Comparison of ENCODE assay signal across 8 cellular contexts in genomic region chr1:2290595-2291510, GRCh38.
DNase-seq lines count a peak whose midpoint lies in the region; TF ChIP-seq lines count a peak whose summit lies in the region.

No MANE protein-coding gene starts in this region.

- H3K4me3 Mint-ChIP-seq in CD4-positive, alpha-beta memory T cell = peak overlapping the region; percentile 86 to 95 (median 88)
- peak overlapping the region; percentile 72 for H3K4me3 Mint-ChIP-seq in activated naive CD4-positive, alpha-beta T cell treated with anti-CD3 and anti-CD28 coated beads for 36 hours

- H3K9me3 ChIP-seq in CD4-positive, alpha-beta memory T cell (ENCODE audit: control insufficient read depth in 1 of 2, low read length in 2 of 2) = no peaks in the 10 kb centered on the region
- no peaks in the 10 kb centered on the region for H3K9me3 ChIP-seq in HEK293 (ENCODE audit: control insufficient read depth, insufficient read depth, low read depth, low read length)
- H3K9me3 ChIP-seq in prostate gland = no peaks in the 10 kb centered on the region
- H3K9me3 ChIP-seq in transverse colon = no peaks in the 10 kb centered on the region

- peaks cover 39 to 97% (median 78%) of the 10 kb centered on the region in 4 donors for H3K4me1 Mint-ChIP-seq in CD4-positive, alpha-beta memory T cell
- H3K4me1 Mint-ChIP-seq in activated naive CD4-positive, alpha-beta T cell treated with anti-CD3 and anti-CD28 coated beads for 36 hours (ENCODE audit: low read depth) = peaks cover 84% of the 10 kb centered on the region

- H3K27ac ChIP-seq in CD4-positive, alpha-beta memory T cell (ENCODE audit: low read depth, low read length) = peak overlapping the region; percentile 73
- no peak overlapping the region for H3K27ac ChIP-seq in HEK293 (ENCODE audit: extremely low read depth, low read depth, low read length)
- H3K27ac ChIP-seq in prostate gland = peak overlapping the region; percentile 31 to 66
- peak overlapping the region; percentile 78 to 89 (median 82) for H3K27ac ChIP-seq in transverse colon

- CTCF ChIA-PET in CD4-positive, alpha-beta memory T cell (lab: Charles Lee; ENCODE audit: partially characterized antibody) = interaction anchor here (1.1 to 2.0 kb wide), 4 partner anchors 56 to 96 kb away, joined by 3 to 9 read pairs (median 4); partner anchors contain the start of gene FAAP20
- CTCF ChIA-PET in HEK293 (lab: Yijun Ruan, JAX) = interaction anchor here (0.7 kb wide), 1 partner anchor 15 kb away, joined by 4 read pairs; no protein-coding TSS in a partner anchor
- CTCF ChIA-PET in activated naive CD4-positive, alpha-beta T cell treated with anti-CD3 and anti-CD28 coated beads for 36 hours (lab: Charles Lee) = interaction anchor here (1.5 to 2.7 kb wide), 3 partner anchors 10 to 96 kb away, joined by 5 to 12 read pairs (median 7); partner anchors contain the start of gene FAAP20

- intact Hi-C loops in CD4-positive, alpha-beta memory T cell (cut with micrococcal nuclease) = loop anchor here (1.0 to 2.0 kb wide), 3 partner anchors 10 to 60 kb away; no protein-coding TSS in a partner anchor
- intact Hi-C loops in activated naive CD4-positive, alpha-beta T cell treated with anti-CD3 and anti-CD28 coated beads for 36 hours (cut with micrococcal nuclease) = loop anchor here (1.0 to 10.0 kb wide), 2 partner anchors 35 to 294 kb away; partner anchors contain the start of gene PRXL2B
- intact Hi-C loops in prostate gland (cut with DNase I) (no loop called here), transverse colon (cut with DNase I; ENCODE audit: low total_unique reads) (no loop called here)

- no peaks in the 10 kb centered on the region for H3K27me3 Mint-ChIP-seq in CD4-positive, alpha-beta memory T cell
- no peaks in the 10 kb centered on the region for H3K27me3 Mint-ChIP-seq in activated naive CD4-positive, alpha-beta T cell treated with anti-CD3 and anti-CD28 coated beads for 36 hours (ENCODE audit: low read depth)

- no peaks in the 10 kb centered on the region for H3K36me3 ChIP-seq in CD4-positive, alpha-beta memory T cell (ENCODE audit: insufficient read depth, low read length)
- H3K36me3 ChIP-seq in HEK293 (ENCODE audit: control insufficient read depth in 2 of 2, insufficient read depth in 1 of 2, low read length in 2 of 2) (peaks cover 0 to 27% of the 10 kb centered on the region in 2 experiments; a peak in 1 of 3 replicates), prostate gland (no peaks in the 10 kb centered on the region), transverse colon (no peaks in the 10 kb centered on the region)

- no peaks in the 10 kb centered on the region for H3K27me3 ChIP-seq in CD4-positive, alpha-beta memory T cell (ENCODE audit: insufficient read depth, low read length)
- no peaks in the 10 kb centered on the region for H3K27me3 ChIP-seq in prostate gland (replicated peaks; ENCODE audit: insufficient read depth)
- H3K27me3 ChIP-seq in transverse colon = no peaks in the 10 kb centered on the region

- WGBS in prostate gland = 11% methylated on average over 41 of the region's 41 CpGs
- WGBS in transverse colon (ENCODE audit: low coverage in 1 of 2), 2 donors = 33 to 42% methylated on average over 16 to 40 of the region's 41 CpGs

- TF ChIP-seq POLR2A in prostate gland (IDR thresholded peaks at IDR 0.05) = no peak
- TF ChIP-seq POLR2A in transverse colon (IDR thresholded peaks at IDR 0.05) = no peak

- TF ChIP-seq EP300 in transverse colon (IDR thresholded peaks at IDR 0.05; ENCODE audit: low read depth) = no peak

- POLR2A ChIA-PET in CD4-positive, alpha-beta memory T cell (lab: Charles Lee; ENCODE audit: partially characterized antibody) = interaction anchor here (0.7 to 5.1 kb wide), 7 partner anchors 9 to 96 kb away, joined by 3 to 71 read pairs (median 6); partner anchors contain the start of genes FAAP20 and SKI
- POLR2A ChIA-PET in HEK293 (lab: Yijun Ruan, JAX) = no interaction called here

- H3K36me3 Mint-ChIP-seq in CD4-positive, alpha-beta memory T cell = peaks cover 3 to 14% of the 10 kb centered on the region in 2 donors
- peaks cover 5% of the 10 kb centered on the region for H3K36me3 Mint-ChIP-seq in activated naive CD4-positive, alpha-beta T cell treated with anti-CD3 and anti-CD28 coated beads for 36 hours (ENCODE audit: low read depth)

- H3K9me3 Mint-ChIP-seq in CD4-positive, alpha-beta memory T cell = peaks cover 0 to 2% (median 0%) of the 10 kb centered on the region in 8 donors
- no peaks in the 10 kb centered on the region for H3K9me3 Mint-ChIP-seq in activated naive CD4-positive, alpha-beta T cell treated with anti-CD3 and anti-CD28 coated beads for 36 hours

- peak overlapping the region; percentile 92 to 99 (median 98) for H3K27ac Mint-ChIP-seq in CD4-positive, alpha-beta memory T cell
- H3K27ac Mint-ChIP-seq in activated naive CD4-positive, alpha-beta T cell treated with anti-CD3 and anti-CD28 coated beads for 36 hours = peak overlapping the region; percentile 99

- no peak for TF ChIP-seq CTCF in HEK293 (tag by site-specific recombination; IDR thresholded peaks at IDR 0.05)
- TF ChIP-seq CTCF in prostate gland (IDR thresholded peaks at IDR 0.05) = no peak
- TF ChIP-seq CTCF in transverse colon (IDR thresholded peaks at IDR 0.05) = no peak

- DNase-seq in CD4-positive, alpha-beta memory T cell = peak; percentile 73 to 91 (median 79)
- peak; percentile 87 for DNase-seq in SK-MEL-5 (ENCODE audit: low read depth, low spot score)
- peak; percentile 96 for DNase-seq in activated naive CD4-positive, alpha-beta T cell treated with anti-CD3 and anti-CD28 coated beads for 36 hours
- DNase-seq in germinal center (ENCODE audit: low spot score) = peak; percentile 46
- peak; percentile 77 for DNase-seq in prostate gland (ENCODE audit: low spot score)
- DNase-seq in transverse colon = peak; percentile 82
- no peak for DNase-seq in HK-2 (ENCODE audit: unreplicated experiment)

- in situ Hi-C loops in SK-MEL-5 (cut with HindIII; ENCODE audit: low pct_unique_long_range_greater_than_20kb, low sequenced_read_pairs) (no loop called here), transverse colon (cut with MboI; ENCODE audit: low pct_ligation_motif_present in 1 of 4, low pct_unique_long_range_greater_than_20kb in 1 of 4, low sequenced_read_pairs in 3 of 4) (no loop called here)

- peaks cover 91% of the 10 kb centered on the region for H3K4me1 ChIP-seq in CD4-positive, alpha-beta memory T cell (ENCODE audit: insufficient read depth, low read length)
- H3K4me1 ChIP-seq in HEK293 (ENCODE audit: control insufficient read depth, insufficient read depth, low read length) (peaks cover 18% of the 10 kb centered on the region), prostate gland (replicated peaks) (peaks cover 37% of the 10 kb centered on the region), transverse colon (peaks cover 33 to 66% (median 51%) of the 10 kb centered on the region in 4 donors)

- peak overlapping the region; percentile 32 to 69 for H3K4me3 ChIP-seq in CD4-positive, alpha-beta memory T cell (ENCODE audit: low read length in 2 of 2)
- H3K4me3 ChIP-seq in HEK293 (ENCODE audit: low read depth, low read length) = no peak overlapping the region
- peak overlapping the region in 1 of 2 donors; percentile 10 for H3K4me3 ChIP-seq in prostate gland
- H3K4me3 ChIP-seq in transverse colon = peak overlapping the region in 2 of 4 donors; percentile 8 to 33

TF ChIP-seq in HEK293, 187 proteins besides CTCF, POLR2A, EP300 and RAD21:
- TF ChIP-seq ZNF416 (tag by site-specific recombination; IDR thresholded peaks at IDR 0.05) (no peak), ZNF837 (tag by site-specific recombination; IDR thresholded peaks at IDR 0.05) (no peak), ZNF341 (tag by site-specific recombination; IDR thresholded peaks at IDR 0.05; ENCODE audit: low read depth) (peak; percentile 41; the same call in 1 of the 2 replicates), ZBTB44 (tag by site-specific recombination; IDR thresholded peaks at IDR 0.05) (peak; percentile 43; the same call in 1 of the 2 replicates), YY1 (tag by site-specific recombination; IDR thresholded peaks at IDR 0.05) (no peak), ZNF146 (tag by site-specific recombination; IDR thresholded peaks at IDR 0.05) (no peak)

Comparison
In these comparisons a context has a peak if more than half of its experiments do, and no peak if none do; other contexts are left out.
1. intact Hi-C loops: an anchor here in CD4-positive, alpha-beta memory T cell (1.0 to 2.0 kb wide) and activated naive CD4-positive, alpha-beta T cell treated with anti-CD3 and anti-CD28 coated beads for 36 hours (1.0 to 10.0 kb wide); none called in prostate gland and transverse colon.